Comparison of ENCODE assay signal across 14 cellular contexts in the genomic region with DNA sequence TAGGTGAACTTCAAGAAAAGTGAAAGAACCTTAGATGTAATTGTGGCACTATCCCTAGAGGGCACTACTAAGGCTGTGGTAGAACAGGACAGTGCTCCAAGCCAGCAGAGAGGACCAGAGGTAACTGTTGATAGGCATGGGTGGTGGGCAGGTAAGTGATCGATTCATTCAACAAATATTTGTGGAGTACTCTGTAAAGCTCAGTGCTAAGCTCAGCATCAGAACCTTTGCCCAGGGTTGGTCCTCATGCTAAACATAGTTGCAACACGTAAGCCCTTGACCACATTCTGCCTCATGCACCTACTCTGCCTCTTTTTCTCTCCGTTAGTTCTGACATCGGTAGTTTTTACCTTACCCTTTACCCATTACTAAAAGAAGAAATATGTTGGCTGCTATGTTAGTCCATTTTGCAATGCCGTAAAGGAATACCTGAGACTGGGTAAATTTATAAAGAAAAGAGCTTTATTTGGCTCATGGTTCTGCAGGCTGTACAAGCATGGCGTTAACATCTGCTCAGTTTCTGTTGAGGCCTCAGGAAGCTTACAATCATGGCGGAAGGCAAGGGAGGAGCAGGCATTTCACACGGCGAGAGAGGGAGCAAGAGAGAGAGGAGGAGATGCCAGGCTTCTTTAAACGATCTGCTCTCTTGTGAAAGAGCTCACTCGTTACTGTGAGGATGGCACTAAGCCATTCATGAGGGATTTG. TPM values are rescaled to one million over a fixed set of nuclear protein-coding genes. Genes with fewer than 3 reads are reported as not detected.
"Had no signal": no experiment of that assay in that cellular context is flagged by ENCODE, and none has a peak within 500 bp of the region (broad histone marks: within the 10 kb centered on the region; RNA-seq: fewer than 3 reads in every experiment).

No MANE protein-coding gene starts in this region.

- DNase-seq: foreskin keratinocyte; immature natural killer cell; kidney; left cardiac atrium; mucosa of descending colon; natural killer cell; ovary; small intestine; stimulated activated CD4-positive, alpha-beta T cell treated with anti-CD3 and anti-CD28 coated beads, Interleukin-12 subunit alpha, Interleukin-12 subunit beta, amount 100 ng/mL, for 4 hours; stimulated activated naive CD4-positive, alpha-beta T cell had no signal

- H3K36me3 Mint-ChIP-seq: natural killer cell, type B pancreatic cell had no signal

- H3K4me3 ChIP-seq: mucosa of descending colon, ovary, right atrium auricular region had no signal

- H3K9me3 Mint-ChIP-seq: dendritic cell treated with granulocyte-macrophage colony-stimulating factor and Interleukin-4, amounts not matched to agents 40 ng/mL and 50 ng/mL, for 4 days; immature natural killer cell; natural killer cell; neural crest cell; type B pancreatic cell had no signal

- H3K9me3 ChIP-seq: mucosa of descending colon, ovary, right atrium auricular region had no signal

- H3K36me3 ChIP-seq: ovary, right atrium auricular region had no signal

- H3K27me3 ChIP-seq: ovary, right atrium auricular region had no signal

- H3K27ac Mint-ChIP-seq: dendritic cell treated with granulocyte-macrophage colony-stimulating factor and Interleukin-4, amounts not matched to agents 40 ng/mL and 50 ng/mL, for 4 days; natural killer cell; type B pancreatic cell had no signal

- H3K4me1 ChIP-seq: foreskin keratinocyte had no signal

- ATAC-seq: foreskin keratinocyte, left cardiac atrium, mucosa of descending colon had no signal

- H3K27ac ChIP-seq: foreskin keratinocyte, ovary, right atrium auricular region had no signal

- H3K4me3 Mint-ChIP-seq: dendritic cell treated with granulocyte-macrophage colony-stimulating factor and Interleukin-4, amounts not matched to agents 40 ng/mL and 50 ng/mL, for 4 days; immature natural killer cell; natural killer cell; neural crest cell; type B pancreatic cell had no signal

RNA-seq across cellular contexts. Expression of gene NNMT, which starts 18.4 kb away (rescaled TPM):
- total RNA-seq: foreskin keratinocyte had no signal
- polyA plus RNA-seq: foreskin keratinocyte had no signal
